Comparison of ENCODE assay signal across 9 cellular contexts in genomic region chr15:83436513-83437158, GRCh38. TPM values are rescaled to one million over a fixed set of nuclear protein-coding genes. Genes with fewer than 3 reads are reported as not detected.
DNase-seq lines count a peak whose midpoint lies in the region; FAIRE-seq and TF ChIP-seq lines count a peak whose summit lies in the region.
"Had no signal": no experiment of that assay in that cellular context is flagged by ENCODE, and none has a peak within 500 bp of the region (broad histone marks: within the 10 kb centered on the region; RNA-seq: fewer than 3 reads in every experiment).

No MANE protein-coding gene starts in this region.

- H3K4me2 ChIP-seq in endothelial cell of umbilical vein (ENCODE audit: insufficient read depth, low read length), result no peak overlapping the region

- no peak overlapping the region for H2AFZ ChIP-seq in endothelial cell of umbilical vein (ENCODE audit: low read depth, low read length)

- BruUV-seq in endothelial cell of umbilical vein (replicated peaks; lab: Mats Ljungman, UMichigan), result no TSS peak

- no peaks in the 10 kb centered on the region for H3K4me1 ChIP-seq in endothelial cell of umbilical vein (ENCODE audit: control insufficient read depth, extremely low read depth, insufficient read depth, low read length)
- peaks cover 0 to 16% (median 0%) of the 10 kb centered on the region in 4 donors for H3K4me1 ChIP-seq in tibial nerve

- no peak overlapping the region for H3K4me3 Mint-ChIP-seq in osteocyte (ENCODE audit: unreplicated experiment)
- H3K4me3 Mint-ChIP-seq: CD4-positive, CD25-positive, alpha-beta regulatory T cell had no signal

- H3K9ac ChIP-seq in endothelial cell of umbilical vein (replicated peaks; ENCODE audit: extremely low read depth, insufficient read depth, low read length), result no peak overlapping the region

- peaks cover 0 to 3% of the 10 kb centered on the region in 2 experiments for H3K27me3 ChIP-seq in endothelial cell of umbilical vein (ENCODE audit: control insufficient read depth in 2 of 2, insufficient read depth in 2 of 2, low read length in 2 of 2)
- no peaks in the 10 kb centered on the region for H3K27me3 ChIP-seq in tibial nerve

- H3K4me3 ChIP-seq in endothelial cell of umbilical vein (replicated peaks in 1 of 3; ENCODE audit: insufficient read depth in 1 of 3, low read depth in 1 of 3, low read length in 3 of 3) (no peak overlapping the region), tibial nerve (no peak overlapping the region)

- H3K27ac ChIP-seq in endothelial cell of umbilical vein (ENCODE audit: insufficient read depth, low read depth, low read length) (no peak overlapping the region), tibial nerve (no peak overlapping the region)

- dilution Hi-C loops in endothelial cell of umbilical vein (cut with MboI; ENCODE audit: extremely low pct_ligation_motif_present, low sequenced_read_pairs), result no loop called here

- peak; percentile 22 for DNase-seq in NCI-H1694 treated with DMSO at 0.1 percent for 48 hours (lab: John Stamatoyannopoulos, UW)
- DNase-seq in NCI-H1694 (lab: John Stamatoyannopoulos, UW), result no peak
- peak; percentile 50 for DNase-seq in NCI-H524 treated with DMSO at 0.1 percent for 48 hours (lab: John Stamatoyannopoulos, UW)
- peak; percentile 47 for DNase-seq in endothelial cell of umbilical vein (ENCODE audit: low read depth, low spot score)
- no peak for DNase-seq in osteocyte (ENCODE audit: extremely low spot score, unreplicated experiment)
- no peak for DNase-seq in stimulated activated CD4-positive, alpha-beta T cell treated with anti-CD3 and anti-CD28 coated beads, Interleukin-4, amount 100 ng/mL, for 1 hour
- no peak for DNase-seq in tibial nerve (ENCODE audit: low spot score in 2 of 2)
- no peak for DNase-seq in activated naive CD4-positive, alpha-beta T cell treated with Interleukin-2 at 50 U/mL for 16 hours

- POLR2A ChIA-PET in endothelial cell of umbilical vein (lab: Charles Lee), result no interaction called here

- no peaks in the 10 kb centered on the region for H3K9me3 Mint-ChIP-seq in osteocyte (ENCODE audit: unreplicated experiment)

- TF ChIP-seq POLR2A in endothelial cell of umbilical vein (IDR thresholded peaks at IDR 0.05; ENCODE audit: low read depth, low read length) (no peak), tibial nerve (IDR thresholded peaks at IDR 0.05) (no peak)

- H4K20me1 ChIP-seq in endothelial cell of umbilical vein (replicated peaks; ENCODE audit: control insufficient read depth, extremely low read depth, insufficient read depth, low read length), result no peaks in the 10 kb centered on the region

- H3K4me1 Mint-ChIP-seq in osteocyte (ENCODE audit: unreplicated experiment), result peaks cover 6% of the 10 kb centered on the region

- FAIRE-seq in endothelial cell of umbilical vein (lab: Jason Lieb, UNC), result peak; percentile 73

- no peaks in the 10 kb centered on the region for H3K9me1 ChIP-seq in endothelial cell of umbilical vein (replicated peaks; ENCODE audit: control insufficient read depth, extremely low read depth, insufficient read depth, low read length)

- 14 to 31% methylated on average over 6 of the region's 6 CpGs for WGBS in tibial nerve, 2 donors

- peaks cover 23% of the 10 kb centered on the region for H3K27me3 Mint-ChIP-seq in osteocyte (ENCODE audit: unreplicated experiment)

- H3K36me3 Mint-ChIP-seq in osteocyte (ENCODE audit: unreplicated experiment), result no peaks in the 10 kb centered on the region
- H3K36me3 Mint-ChIP-seq: CD4-positive, CD25-positive, alpha-beta regulatory T cell had no signal

- H3K79me2 ChIP-seq in endothelial cell of umbilical vein (ENCODE audit: control insufficient read depth, insufficient read depth, low read length), result no peaks in the 10 kb centered on the region

- H3K27ac Mint-ChIP-seq in osteocyte (ENCODE audit: unreplicated experiment), result no peak overlapping the region
- H3K27ac Mint-ChIP-seq: CD4-positive, CD25-positive, alpha-beta regulatory T cell had no signal

- H3K9me3 ChIP-seq in endothelial cell of umbilical vein (replicated peaks; ENCODE audit: control insufficient read depth, insufficient read depth, low read length) (no peaks in the 10 kb centered on the region), tibial nerve (no peaks in the 10 kb centered on the region)

- TF ChIP-seq EP300 in tibial nerve (IDR thresholded peaks at IDR 0.05), result no peak

- peak; percentile 20 to 45 for TF ChIP-seq CTCF in endothelial cell of umbilical vein (IDR thresholded peaks at IDR 0.05; ENCODE audit: extremely low read depth in 1 of 2, insufficient read depth in 1 of 2, low read depth in 1 of 2, low read length in 2 of 2)
- TF ChIP-seq CTCF in osteocyte (IDR thresholded peaks at IDR 0.05), result peak; percentile 62
- peak in 1 of 5 experiments; percentile 7 for TF ChIP-seq CTCF in tibial nerve (IDR thresholded peaks at IDR 0.05)

- CTCF ChIA-PET in endothelial cell of umbilical vein (lab: Charles Lee), result interaction anchor here (0.6 to 13.7 kb wide), 21 partner anchors 10 to 274 kb away, joined by 3 to 436 read pairs (median 4); partner anchors contain the start of gene SH3GL3

- H3K36me3 ChIP-seq in endothelial cell of umbilical vein (ENCODE audit: control insufficient read depth in 2 of 2, extremely low read depth in 1 of 2, insufficient read depth in 2 of 2, low read length in 2 of 2) (no peaks in the 10 kb centered on the region), tibial nerve (no peaks in the 10 kb centered on the region)

- intact Hi-C loops in endothelial cell of umbilical vein (cut with micrococcal nuclease), result loop anchor here (1.0 to 2.0 kb wide), 2 partner anchors 188 to 426 kb away; partner anchors contain the start of gene C15orf40

TF ChIP-seq in endothelial cell of umbilical vein, 7 proteins besides CTCF, POLR2A, EP300 and RAD21:
- no peak for TF ChIP-seq POLR2AphosphoS5 (IDR thresholded peaks at IDR 0.05; ENCODE audit: insufficient read depth, low read depth, low read length)
- TF ChIP-seq MYC (IDR thresholded peaks at IDR 0.05; ENCODE audit: low read depth, low read length), result no peak
- TF ChIP-seq FOS (IDR thresholded peaks at IDR 0.05; ENCODE audit: borderline replicate concordance, insufficient read depth, low read length), result no peak
- TF ChIP-seq EZH2 (IDR thresholded peaks at IDR 0.05; ENCODE audit: borderline replicate concordance, low read depth, low read length, severe bottlenecking), result no peak
- no peak for TF ChIP-seq JUN (IDR thresholded peaks at IDR 0.05; ENCODE audit: borderline replicate concordance, insufficient read depth, insufficient read length, low read depth)
- no peak for TF ChIP-seq GATA2 (IDR thresholded peaks at IDR 0.05; ENCODE audit: insufficient read depth, insufficient read length, low read depth, low read length)
- no peak for TF ChIP-seq MAX (IDR thresholded peaks at IDR 0.05; ENCODE audit: insufficient read depth, insufficient read length)
TF ChIP-seq in endothelial cell of umbilical vein: peak in this region for 0.

RNA-seq across cellular contexts. Expression of gene SH3GL3, which starts 10.5 kb away (rescaled TPM):
- total RNA-seq in endothelial cell of umbilical vein, result not detected in 2 replicates
- polyA plus RNA-seq in endothelial cell of umbilical vein, result not detected in 2 replicates
- 0.04 and 0.07 TPM in 2 replicates for polyA plus RNA-seq in endothelial cell of umbilical vein (2011; cell fraction: cytosol; rRNA removed)
- polyA plus RNA-seq in endothelial cell of umbilical vein (2011; cell fraction: nucleus; rRNA removed), result not detected in 2 replicates
- not detected in 2 replicates for polyA plus RNA-seq in endothelial cell of umbilical vein (2012)
- polyA minus RNA-seq in endothelial cell of umbilical vein, result not detected in 2 replicates
- polyA minus RNA-seq in endothelial cell of umbilical vein (2011; cell fraction: cytosol; rRNA and poly(A)+ RNA removed), result not detected
- not detected in 2 replicates for polyA minus RNA-seq in endothelial cell of umbilical vein (2011; cell fraction: nucleus; rRNA and poly(A)+ RNA removed)
- total RNA-seq in osteocyte, result not detected in 2 replicates
- total RNA-seq in tibial nerve, result 1 to 10 TPM in 3 of 4 donors, not detected in 1; 1.5 to 3.7 (median 3.1) TPM
- total RNA-seq: CD4-positive, CD25-positive, alpha-beta regulatory T cell had no signal
- polyA plus RNA-seq: CD4-positive, CD25-positive, alpha-beta regulatory T cell had no signal

Comparison
In these comparisons a context has a peak if more than half of its experiments do, and no peak if none do; other contexts are left out.
1. DNase-seq: peak in NCI-H1694 treated with DMSO at 0.1 percent for 48 hours (single experiment), NCI-H524 treated with DMSO at 0.1 percent for 48 hours (single experiment) and endothelial cell of umbilical vein (single experiment); none in NCI-H1694 (single experiment), osteocyte (single experiment), stimulated activated CD4-positive, alpha-beta T cell treated with anti-CD3 and anti-CD28 coated beads, Interleukin-4, amount 100 ng/mL, for 1 hour (single experiment), tibial nerve (0 of 2) and activated naive CD4-positive, alpha-beta T cell treated with Interleukin-2 at 50 U/mL for 16 hours (single experiment).